ENCODE assay signal across 9 cellular contexts in the genomic region with DNA sequence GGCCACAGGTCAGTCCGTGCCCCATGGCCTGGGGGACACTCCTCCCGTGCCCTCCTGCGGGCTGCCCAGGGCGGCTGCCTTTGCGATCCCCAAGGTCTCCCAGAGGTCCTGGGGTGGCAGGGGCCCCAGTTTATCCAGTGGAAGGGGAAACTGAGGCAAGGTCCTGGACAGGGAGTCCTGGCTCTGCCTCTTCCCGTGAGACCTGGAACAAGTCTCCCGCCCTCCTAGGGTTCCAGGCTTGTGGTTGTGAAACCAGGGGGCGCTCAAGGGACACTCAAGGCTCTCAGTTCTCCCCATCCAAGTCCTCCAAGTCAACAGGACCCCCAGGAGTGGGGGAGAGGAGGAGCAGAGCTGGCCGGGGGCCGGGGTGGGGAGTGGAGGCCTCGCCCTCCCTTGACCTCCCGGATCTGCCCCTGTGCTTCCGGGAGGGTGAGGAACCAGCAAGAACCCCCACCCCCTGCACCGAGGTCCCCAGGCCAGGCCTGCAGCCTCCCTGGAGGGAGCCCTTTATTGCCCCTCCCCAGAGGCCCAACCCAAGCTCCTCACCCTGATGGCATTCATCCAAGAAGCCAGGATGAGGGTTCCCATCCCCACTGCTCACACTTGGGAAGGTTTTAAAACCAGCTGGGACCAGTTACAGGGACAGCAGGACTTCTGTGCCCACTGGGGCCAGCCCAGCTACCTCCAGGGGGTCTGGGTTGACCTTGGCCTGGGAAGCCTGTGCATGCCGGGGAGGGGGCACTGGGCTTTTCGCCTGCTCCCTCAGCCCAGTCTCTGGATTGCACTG. TPM values are rescaled to one million over a fixed set of nuclear protein-coding genes. Genes with fewer than 3 reads are reported as not detected.
DNase-seq lines count a peak whose midpoint lies in the region; ATAC-seq and TF ChIP-seq lines count a peak whose summit lies in the region.
"Had no signal": no experiment of that assay in that cellular context is flagged by ENCODE, and none has a peak within 500 bp of the region (broad histone marks: within the 10 kb centered on the region; RNA-seq: fewer than 3 reads in every experiment).

No MANE protein-coding gene starts in this region.

- no peak overlapping the region for H3K4me3 Mint-ChIP-seq in activated naive CD4-positive, alpha-beta T cell treated with anti-CD3 and anti-CD28 coated beads for 36 hours

- H3K4me1 Mint-ChIP-seq in activated naive CD4-positive, alpha-beta T cell treated with anti-CD3 and anti-CD28 coated beads for 36 hours (ENCODE audit: low read depth) = no peaks in the 10 kb centered on the region

- H3K27me3 ChIP-seq in MG63 = no peaks in the 10 kb centered on the region

- no peaks in the 10 kb centered on the region for H3K9me3 ChIP-seq in MG63

- no peak overlapping the region for H3K27ac Mint-ChIP-seq in activated naive CD4-positive, alpha-beta T cell treated with anti-CD3 and anti-CD28 coated beads for 36 hours

- no peaks in the 10 kb centered on the region for H3K9me3 Mint-ChIP-seq in activated naive CD4-positive, alpha-beta T cell treated with anti-CD3 and anti-CD28 coated beads for 36 hours

- intact Hi-C loops in activated naive CD4-positive, alpha-beta T cell treated with anti-CD3 and anti-CD28 coated beads for 36 hours (cut with micrococcal nuclease) = no loop called here

- H3K4me3 ChIP-seq in retinal pigment epithelial cell (ENCODE audit: low read length) (no peak overlapping the region), MG63 (no peak overlapping the region)

- peaks cover 14% of the 10 kb centered on the region for H3K27me3 Mint-ChIP-seq in activated naive CD4-positive, alpha-beta T cell treated with anti-CD3 and anti-CD28 coated beads for 36 hours (ENCODE audit: low read depth)

- peak; percentile 43 for DNase-seq in activated naive CD4-positive, alpha-beta T cell treated with anti-CD3 and anti-CD28 coated beads for 36 hours
- DNase-seq in activated naive CD4-positive, alpha-beta T cell treated with Interleukin-2 at 50 U/mL for 16 hours = no peak
- DNase-seq in NCI-H2171 treated with DMSO at 0.1 percent for 48 hours (lab: John Stamatoyannopoulos, UW) (peak; percentile 40), ecto neural progenitor cell (ENCODE audit: low spot score) (peak; percentile 79), retinal pigment epithelial cell (ENCODE audit: low read depth) (no peak), MG63 (no peak)
- no peak for DNase-seq in activated CD4-positive, alpha-beta T cell treated with anti-CD3 and anti-CD28 coated beads, Interleukin-2, amount 50 U/mL, for 48 hours
- DNase-seq: activated CD4-positive, alpha-beta T cell treated with anti-CD3 and anti-CD28 coated beads, Interleukin-2, amount 50 U/mL, for 4 hours had no signal

- H3K36me3 Mint-ChIP-seq in activated naive CD4-positive, alpha-beta T cell treated with anti-CD3 and anti-CD28 coated beads for 36 hours (ENCODE audit: low read depth) = no peaks in the 10 kb centered on the region

- TF ChIP-seq CTCF in retinal pigment epithelial cell (conservative IDR thresholded peaks at IDR 0.05; ENCODE audit: low read depth, low read length) = peak; percentile 53

- no peaks in the 10 kb centered on the region for H3K36me3 ChIP-seq in MG63

- CTCF ChIA-PET in activated naive CD4-positive, alpha-beta T cell treated with anti-CD3 and anti-CD28 coated beads for 36 hours (lab: Charles Lee) = interaction anchor here (1.0 kb wide), 1 partner anchor 79 kb away, joined by 3 read pairs; no protein-coding TSS in a partner anchor

- no peak for ATAC-seq in GM18511 (IDR thresholded peaks at IDR 0.05; ENCODE audit: unreplicated experiment)

RNA-seq across cellular contexts. Expression of gene TMEM250, which starts 24.7 kb away (rescaled TPM):
- total RNA-seq in activated naive CD4-positive, alpha-beta T cell treated with anti-CD3 and anti-CD28 coated beads for 36 hours = 10 to 100 TPM; 20.7 to 22.2 TPM
- total RNA-seq in MG63 (2014; rRNA removed; shearing (Covaris generic); ENCODE audit: low replicate concordance) = 62.5 and 78.4 TPM in 2 replicates

RNA-seq across cellular contexts. Expression of gene NACC2, which starts 48.3 kb away (rescaled TPM):
- total RNA-seq in activated naive CD4-positive, alpha-beta T cell treated with anti-CD3 and anti-CD28 coated beads for 36 hours = 1 to 10 TPM; 3.4 to 3.5 TPM
- 13.4 and 22.4 TPM in 2 replicates for total RNA-seq in MG63 (2014; rRNA removed; shearing (Covaris generic); ENCODE audit: low replicate concordance)

Comparison
In these comparisons a context has a peak if more than half of its experiments do, and no peak if none do; other contexts are left out.
1. DNase-seq: peak in activated naive CD4-positive, alpha-beta T cell treated with anti-CD3 and anti-CD28 coated beads for 36 hours (single experiment), NCI-H2171 treated with DMSO at 0.1 percent for 48 hours (single experiment) and ecto neural progenitor cell (single experiment); none in activated naive CD4-positive, alpha-beta T cell treated with Interleukin-2 at 50 U/mL for 16 hours (single experiment), retinal pigment epithelial cell (single experiment), MG63 (single experiment) and activated CD4-positive, alpha-beta T cell treated with anti-CD3 and anti-CD28 coated beads, Interleukin-2, amount 50 U/mL, for 48 hours (0 of 2).